In the genomic region with DNA sequence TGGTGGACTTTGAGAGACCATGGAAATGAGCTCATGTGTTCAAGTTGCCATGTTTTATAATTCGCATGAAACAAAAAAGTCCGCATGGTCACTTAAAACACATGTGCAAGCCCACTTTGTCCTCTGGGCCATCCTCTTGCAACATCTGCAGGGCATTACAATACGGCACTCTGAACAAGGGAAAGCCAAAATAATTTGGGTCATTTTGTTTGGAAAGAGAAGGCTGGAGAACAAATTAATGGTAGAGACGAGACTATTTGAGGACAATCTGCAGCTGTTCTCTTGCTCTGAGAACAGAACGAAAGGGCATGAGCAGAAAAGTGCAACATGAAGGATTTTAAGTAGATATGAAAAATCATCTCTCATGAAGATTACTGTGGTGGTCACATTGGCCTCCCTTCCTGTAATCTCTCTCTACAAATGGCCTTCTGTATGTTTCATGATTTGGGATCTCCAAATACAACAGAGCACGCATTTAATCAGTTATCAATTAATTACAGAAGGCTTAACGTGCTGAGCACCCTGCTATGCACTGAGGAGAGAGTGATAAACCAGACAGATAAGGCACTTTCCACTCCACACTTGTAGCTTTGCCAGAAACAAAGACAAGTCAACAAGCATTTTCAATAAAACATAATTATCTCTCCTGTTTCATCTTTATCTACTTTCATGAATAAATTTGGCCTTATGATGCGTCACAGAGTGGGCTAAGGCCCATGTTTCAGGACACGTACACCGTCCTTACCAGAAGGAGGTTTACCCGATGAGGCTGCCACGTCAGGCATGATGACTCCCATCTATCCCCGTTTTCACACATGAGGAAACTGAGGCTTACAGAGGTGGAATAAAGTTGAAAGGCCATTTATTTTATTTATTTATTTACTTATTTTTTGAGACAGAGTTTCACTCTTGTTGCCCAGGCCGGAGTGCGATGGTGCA, we compare ENCODE assay signal across 1 cellular context.
TF ChIP-seq lines count a peak whose summit lies in the region.

No MANE protein-coding gene starts in this region.

TF ChIP-seq in SK-N-SH, 30 proteins besides CTCF, POLR2A, EP300 and RAD21 (continued from another document):
- TF ChIP-seq FOXJ3 (CRISPR knock-in tag; IDR thresholded peaks at IDR 0.05) = 0 out of 2 replicates have a peak, but pooled peaks have one; percentile 29
